Comparison of ENCODE assay signal across 9 cellular contexts in genomic region chr13:58247080-58247479, GRCh38.
"Had no signal": no experiment of that assay in that cellular context is flagged by ENCODE, and none has a peak within 500 bp of the region (broad histone marks: within the 10 kb centered on the region; RNA-seq: fewer than 3 reads in every experiment).

No MANE protein-coding gene starts in this region.

- H3K36me3 Mint-ChIP-seq: IgD-negative memory B cell had no signal

- H3K27ac Mint-ChIP-seq: HFFc6, IgD-negative memory B cell had no signal

- ATAC-seq: HCT116, HepG2 had no signal

- DNase-seq: GM23248, GOT3, H7, HFFc6 had no signal

- H3K36me3 ChIP-seq: HAP-1 had no signal

- H3K9me3 ChIP-seq: HAP-1 had no signal

- H3K4me1 ChIP-seq: HAP-1 had no signal

- H3K27ac ChIP-seq: GM23248, HL-60 had no signal

- H3K27me3 Mint-ChIP-seq: IgD-negative memory B cell had no signal

- H3K4me3 ChIP-seq: GM23248, HAP-1 had no signal

- H3K4me3 Mint-ChIP-seq: HFFc6, IgD-negative memory B cell had no signal
